8 cellular contexts compared by ENCODE assay signal in the genomic region with DNA sequence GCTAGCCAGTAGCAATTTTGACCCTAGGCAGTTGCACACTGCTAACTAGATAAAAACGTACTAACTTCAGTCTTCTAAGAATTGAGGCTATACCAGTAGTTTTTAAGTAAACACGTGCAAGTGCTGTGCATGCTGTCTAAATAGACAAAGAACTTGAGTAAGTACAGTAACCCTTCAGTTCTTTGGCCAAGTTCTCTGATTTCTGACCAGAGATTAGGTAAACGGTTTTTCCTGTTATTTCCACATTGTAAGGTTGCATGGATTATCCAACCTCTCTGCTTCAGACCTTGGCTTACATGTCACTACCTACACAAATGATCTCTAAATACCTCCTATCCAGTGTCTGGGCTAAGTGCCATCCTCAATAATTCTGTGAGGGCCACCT. TPM values are rescaled to one million over a fixed set of nuclear protein-coding genes. Genes with fewer than 3 reads are reported as not detected.
DNase-seq lines count a peak whose midpoint lies in the region; ATAC-seq and TF ChIP-seq lines count a peak whose summit lies in the region.

No MANE protein-coding gene starts in this region.

- no peak overlapping the region for H3K9ac ChIP-seq in rectal smooth muscle tissue (ENCODE audit: low read length)

- no peak for ATAC-seq in GM21360 (IDR thresholded peaks at IDR 0.05; ENCODE audit: unreplicated experiment)

- DNase-seq in SJSA1 (ENCODE audit: low read depth in 1 of 2, low spot score in 2 of 2) (no peak), fibroblast of mammary gland (ENCODE audit: low read depth) (no peak), NCI-H128 (lab: John Stamatoyannopoulos, UW; ENCODE audit: unreplicated experiment) (no peak), HuH-7.5 (ENCODE audit: low spot score) (no peak)
- no peak for DNase-seq in stimulated activated CD4-positive, alpha-beta T cell treated with anti-CD3 and anti-CD28 coated beads, Interleukin-1b, Interleukin-23, amount 100 ng/mL, for 48 hours

- H3K27ac ChIP-seq in SJSA1 (no peak overlapping the region), rectal smooth muscle tissue (ENCODE audit: low read depth, low read length) (no peak overlapping the region)

- TF ChIP-seq CTCF in GM12875 (IDR thresholded peaks at IDR 0.05; ENCODE audit: borderline replicate concordance, insufficient read depth, low read depth, low read length) (no peak), fibroblast of mammary gland (conservative IDR thresholded peaks at IDR 0.05; ENCODE audit: control insufficient read depth, insufficient read depth, low read depth, low read length) (no peak)

- H3K4me3 ChIP-seq in GM12875 (ENCODE audit: low read depth, low read length) (peak overlapping the region; percentile 93), SJSA1 (peak overlapping the region; percentile 91), fibroblast of mammary gland (ENCODE audit: control insufficient read depth, low read depth, low read length) (peak overlapping the region; percentile 89), rectal smooth muscle tissue (ENCODE audit: low read length) (peak overlapping the region; percentile 51)

- H3K36me3 ChIP-seq in SJSA1 (peaks cover 8% of the 10 kb centered on the region), rectal smooth muscle tissue (ENCODE audit: control insufficient read depth, insufficient read depth, low read length) (no peaks in the 10 kb centered on the region)

- H3K4me1 ChIP-seq in SJSA1 (replicated peaks) (peaks cover 20% of the 10 kb centered on the region), rectal smooth muscle tissue (ENCODE audit: control insufficient read depth, insufficient read depth, low read length) (peaks cover 20% of the 10 kb centered on the region)

- H3K27me3 ChIP-seq in SJSA1 (replicated peaks), result no peaks in the 10 kb centered on the region
- no peaks in the 10 kb centered on the region for H3K27me3 ChIP-seq in rectal smooth muscle tissue (ENCODE audit: control insufficient read depth, insufficient read depth, low read length)

- H3K9me3 ChIP-seq in SJSA1 (replicated peaks), result no peaks in the 10 kb centered on the region

RNA-seq across cellular contexts. Expression of gene XXYLT1, which starts 0.9 kb away (rescaled TPM):
- total RNA-seq in SJSA1 (2014; rRNA removed; shearing (Covaris generic)), result 27.2 and 44.4 TPM in 2 replicates
